ENCODE assay signal across 22 cellular contexts in genomic region chr14:101797785-101798342, GRCh38. TPM values are rescaled to one million over a fixed set of nuclear protein-coding genes. Genes with fewer than 3 reads are reported as not detected.
DNase-seq lines count a peak whose midpoint lies in the region; ATAC-seq, FAIRE-seq and TF ChIP-seq lines count a peak whose summit lies in the region.
"Had no signal": no experiment of that assay in that cellular context is flagged by ENCODE, and none has a peak within 500 bp of the region (broad histone marks: within the 10 kb centered on the region; RNA-seq: fewer than 3 reads in every experiment).

No MANE protein-coding gene starts in this region.

- no peak overlapping the region for H2BK15ac ChIP-seq in H1 (ENCODE audit: low read length)

- no peak overlapping the region for H2BK120ac ChIP-seq in H1 (replicated peaks; ENCODE audit: low read depth, low read length)

- FAIRE-seq in H1 (lab: Jason Lieb, UNC), result no peak
- FAIRE-seq: RCC 7860 had no signal

- CTCF ChIA-PET in H1 (lab: Charles Lee; ENCODE audit: partially characterized antibody), result interaction anchor here (0.7 to 1.1 kb wide), 2 partner anchors 10 to 26 kb away, joined by 3 read pairs; no protein-coding TSS in a partner anchor

- no peak overlapping the region for H3K4ac ChIP-seq in H1 (replicated peaks; ENCODE audit: insufficient read length, low read depth, low read length)

- no peak overlapping the region for H2BK12ac ChIP-seq in H1 (ENCODE audit: low read depth, low read length)

- H3K9me3 ChIP-seq in H1 (ENCODE audit: insufficient read depth in 2 of 2, low read depth in 1 of 2, low read length in 1 of 2) (no peaks in the 10 kb centered on the region), heart right ventricle (peaks cover 0 to 6% (median 0%) of the 10 kb centered on the region in 11 donors), muscle layer of duodenum (ENCODE audit: control insufficient read depth in 1 of 2, low read length in 2 of 2) (no peaks in the 10 kb centered on the region), stomach smooth muscle (ENCODE audit: control insufficient read depth in 2 of 2, low read length in 2 of 2) (no peaks in the 10 kb centered on the region), lower lobe of right lung (no peaks in the 10 kb centered on the region)
- H3K9me3 ChIP-seq: BE2C had no signal

- H3K23me2 ChIP-seq in H1 (ENCODE audit: low read depth, low read length), result no peaks in the 10 kb centered on the region

- no peak overlapping the region for H2AFZ ChIP-seq in H1 (ENCODE audit: low read length)

- no peak for TF ChIP-seq RAD21 in H1 (IDR thresholded peaks at IDR 0.05 in 1 of 2, conservative IDR thresholded peaks at IDR 0.05 in 1 of 2; ENCODE audit: low read depth in 2 of 2, low read length in 2 of 2)

- no peak overlapping the region for H2BK20ac ChIP-seq in H1 (ENCODE audit: low read length)

- no peaks in the 10 kb centered on the region for H3K79me1 ChIP-seq in H1 (ENCODE audit: low read depth, low read length)

- peak in 7 of 8 donors; percentile 57 to 93 (median 85) for ATAC-seq in heart right ventricle
- ATAC-seq in GM19351 (IDR thresholded peaks at IDR 0.05; ENCODE audit: unreplicated experiment), result no peak
- no peak for ATAC-seq in lower lobe of right lung

- H3K4me3 ChIP-seq in H1 (ENCODE audit: extremely low read depth in 1 of 4, insufficient read depth in 2 of 4, low read depth in 3 of 4, low read length in 4 of 4) (no peak overlapping the region), heart right ventricle (no peak overlapping the region), muscle layer of duodenum (ENCODE audit: low read depth in 1 of 2, low read length in 2 of 2) (no peak overlapping the region), stomach smooth muscle (ENCODE audit: low read length in 2 of 2) (peak overlapping the region in 1 of 2 donors; percentile 44), lower lobe of right lung (no peak overlapping the region)

- H4K8ac ChIP-seq in H1 (ENCODE audit: extremely low read depth, insufficient read depth, low read length), result peak overlapping the region; percentile 73; the same call in 1 of the 2 replicates

- H4K20me1 ChIP-seq in H1 (replicated peaks in 1 of 2; ENCODE audit: control insufficient read depth in 1 of 2, insufficient read depth in 2 of 2, low read length in 2 of 2), result no peaks in the 10 kb centered on the region

- H2AK5ac ChIP-seq in H1 (ENCODE audit: low read depth, low read length), result no peak overlapping the region

- H3K27me3 ChIP-seq in H1 (replicated peaks in 1 of 4; ENCODE audit: control insufficient read depth in 3 of 4, extremely low read depth in 1 of 4, insufficient read depth in 3 of 4, low read length in 3 of 4) (no peaks in the 10 kb centered on the region), heart right ventricle (no peaks in the 10 kb centered on the region), muscle layer of duodenum (ENCODE audit: low read depth, low read length) (no peaks in the 10 kb centered on the region), stomach smooth muscle (ENCODE audit: control insufficient read depth in 1 of 2, insufficient read depth in 2 of 2, low read length in 2 of 2) (no peaks in the 10 kb centered on the region), lower lobe of right lung (ENCODE audit: low read depth) (no peaks in the 10 kb centered on the region)
- H3K27me3 ChIP-seq: BE2C had no signal

- TF ChIP-seq EP300 in H1 (IDR thresholded peaks at IDR 0.05; ENCODE audit: borderline replicate concordance in 1 of 2, low read depth in 2 of 2, low read length in 2 of 2), result no peak

- H3K9ac ChIP-seq in H1 (replicated peaks in 1 of 4; ENCODE audit: extremely low read depth in 1 of 4, low read depth in 3 of 4, low read length in 3 of 4) (no peak overlapping the region), stomach smooth muscle (ENCODE audit: low read length in 2 of 2) (peak overlapping the region in 1 of 2 donors; percentile 55)

- H3K56ac ChIP-seq in H1 (replicated peaks; ENCODE audit: insufficient read length, low read depth, low read length), result no peak overlapping the region

- no peaks in the 10 kb centered on the region for H3K79me2 ChIP-seq in H1 (ENCODE audit: control insufficient read depth in 1 of 2, insufficient read depth in 2 of 2, low read length in 2 of 2)

- no peak overlapping the region for H3K4me2 ChIP-seq in H1 (ENCODE audit: insufficient read depth in 1 of 2, low read depth in 2 of 2, low read length in 2 of 2)

- 89% methylated on average over 5 of the region's 5 CpGs; no CpG with 5 or more reads in 1 of the 2 experiments for WGBS in H1 (ENCODE audit: extremely low coverage in 1 of 2, insufficient coverage in 1 of 2, insufficient read length in 1 of 2, insufficient replicate concordance in 2 of 2, low coverage in 1 of 2, low lambda C conversion rate in 2 of 2, missing lambda C conversion rate in 1 of 2), 2 experiments
- WGBS in heart right ventricle, 2 donors, result 54 to 62% methylated on average over 5 of the region's 5 CpGs

- no peak overlapping the region for H3K14ac ChIP-seq in H1 (ENCODE audit: insufficient read length)

- no peak for DNase-seq in H1 (ENCODE audit: low read depth in 1 of 2, low spot score in 2 of 2)
- peak in 1 of 2 donors; percentile 51 for DNase-seq in heart right ventricle
- no peak for DNase-seq in HT-29 (ENCODE audit: low spot score)
- DNase-seq in lower lobe of right lung, result no peak
- DNase-seq: BE2C; CD4-positive, CD25-positive, alpha-beta regulatory T cell; DMS79 treated with DMSO at 0.1 percent for 48 hours; H7; HFFc6; KG1; NCI-H1105; NCI-H146; NCI-H2029; NCI-H2171 treated with DMSO at 0.1 percent for 48 hours; NCI-H446; NCI-H526; OCI-M1 had no signal

- H3K23ac ChIP-seq in H1 (ENCODE audit: insufficient read length), result no peak overlapping the region

- H2BK5ac ChIP-seq in H1 (ENCODE audit: low read depth, low read length), result no peak overlapping the region

- H3K4me1 ChIP-seq in H1 (replicated peaks in 1 of 4; ENCODE audit: control insufficient read depth in 3 of 4, insufficient read depth in 4 of 4, low read length in 3 of 4), result no peaks in the 10 kb centered on the region
- H3K4me1 ChIP-seq in heart right ventricle, result peaks cover 0 to 41% (median 0%) of the 10 kb centered on the region in 9 donors
- H3K4me1 ChIP-seq in muscle layer of duodenum (ENCODE audit: control insufficient read depth in 1 of 2, insufficient read depth in 2 of 2, low read length in 2 of 2), result peaks cover 0 to 17% of the 10 kb centered on the region in 2 donors
- H3K4me1 ChIP-seq in stomach smooth muscle (ENCODE audit: control insufficient read depth, insufficient read depth, low read length), result peaks cover 26% of the 10 kb centered on the region
- peaks cover 1% of the 10 kb centered on the region for H3K4me1 ChIP-seq in lower lobe of right lung
- H3K4me1 ChIP-seq: BE2C had no signal

- no peak overlapping the region for H4K5ac ChIP-seq in H1 (ENCODE audit: insufficient read length, low read depth, low read length)

- no peak overlapping the region for H3K18ac ChIP-seq in H1 (ENCODE audit: extremely low read depth, low read length)

- intact Hi-C loops in heart right ventricle (cut with DNase I) (no loop called here), lower lobe of right lung (cut with DNase I) (no loop called here)

- POLR2A ChIA-PET in H1 (lab: Charles Lee; ENCODE audit: partially characterized antibody), result interaction anchor here (1.6 kb wide), 1 partner anchor 12 kb away, joined by 4 read pairs; no protein-coding TSS in a partner anchor

- TF ChIP-seq CTCF in H1 (IDR thresholded peaks at IDR 0.05; ENCODE audit: control extremely low read depth in 1 of 3, insufficient read depth in 1 of 3, low read depth in 1 of 3, low read length in 3 of 3), result no peak
- TF ChIP-seq CTCF in heart right ventricle (IDR thresholded peaks at IDR 0.05), result no peak
- no peak for TF ChIP-seq CTCF in lower lobe of right lung (IDR thresholded peaks at IDR 0.05)

- H4K91ac ChIP-seq in H1 (replicated peaks; ENCODE audit: insufficient read length, low read length), result no peak overlapping the region

- TF ChIP-seq POLR2A in H1 (IDR thresholded peaks at IDR 0.05; ENCODE audit: control extremely low read depth in 1 of 2, low read depth in 2 of 2, low read length in 2 of 2), result no peak

- H3K36me3 ChIP-seq in H1 (ENCODE audit: control insufficient read depth in 2 of 4, insufficient read depth in 4 of 4, low read length in 3 of 4), result no peaks in the 10 kb centered on the region
- peaks cover 0 to 11% (median 0%) of the 10 kb centered on the region in 9 donors for H3K36me3 ChIP-seq in heart right ventricle
- no peaks in the 10 kb centered on the region for H3K36me3 ChIP-seq in muscle layer of duodenum (ENCODE audit: control insufficient read depth in 1 of 2, insufficient read depth in 2 of 2, low read length in 2 of 2)
- H3K36me3 ChIP-seq in stomach smooth muscle (ENCODE audit: control insufficient read depth in 2 of 2, insufficient read depth in 2 of 2, low read length in 2 of 2), result peaks cover 0 to 3% of the 10 kb centered on the region in 2 donors
- peaks cover 12% of the 10 kb centered on the region for H3K36me3 ChIP-seq in lower lobe of right lung
- H3K36me3 ChIP-seq: BE2C had no signal

- H3K27ac ChIP-seq in H1 (ENCODE audit: low read depth, low read length) (no peak overlapping the region), heart right ventricle (peak overlapping the region; percentile 18 to 82 (median 51)), muscle layer of duodenum (ENCODE audit: low read length) (peak overlapping the region; percentile 70), stomach smooth muscle (ENCODE audit: low read length) (peak overlapping the region; percentile 84), lower lobe of right lung (no peak overlapping the region)
- H3K27ac ChIP-seq: HL-60 had no signal

TF ChIP-seq in H1, 55 proteins besides CTCF, POLR2A, EP300 and RAD21 (continues in another document):
- TF ChIP-seq TEAD4 (IDR thresholded peaks at IDR 0.05; ENCODE audit: low read depth, low read length), result no peak
- TF ChIP-seq ASH2L (IDR thresholded peaks at IDR 0.05; ENCODE audit: low read length), result no peak
- no peak for TF ChIP-seq SP4 (IDR thresholded peaks at IDR 0.05; ENCODE audit: low read length)
- TF ChIP-seq SIX5 (IDR thresholded peaks at IDR 0.05; ENCODE audit: low read depth, low read length), result no peak
- TF ChIP-seq BCL11A (IDR thresholded peaks at IDR 0.05; ENCODE audit: low read depth in 2 of 2, low read length in 2 of 2), result no peak

RNA-seq across cellular contexts. Expression of gene PPP2R5C, which starts 36.4 kb away (rescaled TPM):
- total RNA-seq in H1 (2021; fragmentation: NEBNext Ultra II Directional; extraction: Animal tissue kit (Norgen Biotek cat#: 25700)), result 95.9 and 102 TPM in 2 replicates
- polyA plus RNA-seq in H1 (2011; rRNA removed), result 35.1 and 49.6 TPM in 2 replicates
- 51.3 TPM for polyA plus RNA-seq in H1 (2011; cell fraction: cytosol; rRNA removed)
- 44.9 TPM for polyA plus RNA-seq in H1 (2011; cell fraction: nucleus; rRNA removed)
- polyA plus RNA-seq in H1 (2012, experiment 1 of 2), result 47.5 to 73.4 TPM (median 53.6 TPM) in 4 replicates
- 17.1 TPM for polyA plus RNA-seq in H1 (2012, experiment 2 of 2)
- 145 TPM for polyA plus RNA-seq in H1 (2013, experiment 1 of 2)
- 143 TPM for polyA plus RNA-seq in H1 (2013, experiment 2 of 2)
- 86.1 and 102 TPM in 2 replicates for polyA minus RNA-seq in H1 (2011; rRNA and poly(A)+ RNA removed)
- polyA minus RNA-seq in H1 (2011; cell fraction: cytosol; rRNA and poly(A)+ RNA removed), result 44.5 TPM
- 73.2 TPM for polyA minus RNA-seq in H1 (2011; cell fraction: nucleus; rRNA and poly(A)+ RNA removed)
- 100 to 1,000 TPM; 183 to 257 (median 224) TPM for total RNA-seq in heart right ventricle
- 100 to 1,000 TPM in 1 of 2 donors, 10 to 100 TPM in 1; 66.8 to 157 TPM for polyA plus RNA-seq in heart right ventricle
- 41.4 and 47.9 TPM in 2 replicates for total RNA-seq in HT-29 (2014; rRNA removed; shearing (Covaris generic))
- 160 TPM for total RNA-seq in lower lobe of right lung

Comparison
In these comparisons a context has a peak if more than half of its experiments do, and no peak if none do; other contexts are left out.
1. H3K27ac ChIP-seq: peak in heart right ventricle (10 of 10), muscle layer of duodenum (single experiment) and stomach smooth muscle (single experiment); none in H1 (single experiment) and lower lobe of right lung (single experiment).
2. ATAC-seq: peak in heart right ventricle (7 of 8); none in GM19351 (single experiment) and lower lobe of right lung (0 of 2).